ENCODE assay signal across 12 cellular contexts in the genomic region with DNA sequence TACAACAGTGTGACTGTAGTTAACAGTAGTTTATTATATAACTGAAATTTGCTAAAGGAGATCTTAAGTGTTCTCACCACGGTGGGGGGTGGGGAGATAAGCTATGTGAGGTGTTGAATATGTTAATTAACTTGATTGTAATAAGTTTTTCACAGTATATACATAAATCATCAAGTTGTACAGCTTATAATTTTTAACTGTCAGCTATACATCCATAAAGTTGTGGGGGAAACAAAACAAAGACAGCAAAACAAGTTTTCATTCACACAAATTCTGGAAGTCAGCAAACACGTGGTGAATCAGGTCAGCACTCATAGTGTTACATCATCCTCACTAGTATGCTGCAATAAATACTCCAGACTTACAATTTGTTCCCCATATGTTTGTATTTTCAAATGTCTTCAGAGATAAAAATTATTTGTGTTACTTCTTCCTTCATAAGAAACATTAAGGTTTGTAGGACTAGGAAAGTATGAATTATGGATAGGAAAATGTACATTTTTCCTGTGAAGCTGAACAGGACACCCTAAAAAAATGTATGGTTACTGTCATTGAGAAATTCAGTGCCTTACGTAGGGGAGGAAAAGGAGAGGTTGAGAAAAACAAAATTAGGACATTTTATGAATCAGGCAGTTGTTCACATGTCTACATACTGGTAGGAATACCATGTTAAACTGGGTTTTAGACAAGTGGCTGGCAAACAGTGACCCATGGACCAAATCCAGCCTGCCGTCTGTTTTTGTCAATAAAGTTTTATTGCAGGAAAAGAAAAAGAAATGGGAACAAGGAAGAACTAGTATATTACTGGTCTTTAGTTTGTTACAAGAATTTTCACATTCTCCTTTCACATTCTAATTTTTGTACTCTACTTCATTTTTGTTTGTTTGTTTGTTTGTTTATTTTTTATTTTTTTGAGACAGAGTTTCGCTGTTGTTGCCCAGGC. TPM values are rescaled to one million over a fixed set of nuclear protein-coding genes. Genes with fewer than 3 reads are reported as not detected.
DNase-seq lines count a peak whose midpoint lies in the region; ATAC-seq and TF ChIP-seq lines count a peak whose summit lies in the region.
"Had no signal": no experiment of that assay in that cellular context is flagged by ENCODE, and none has a peak within 500 bp of the region (broad histone marks: within the 10 kb centered on the region; RNA-seq: fewer than 3 reads in every experiment).

No MANE protein-coding gene starts in this region.

- TF ChIP-seq CTCF in gastroesophageal sphincter (IDR thresholded peaks at IDR 0.05) (no peak), transverse colon (IDR thresholded peaks at IDR 0.05) (no peak)

- peaks cover 20% of the 10 kb centered on the region for H3K4me1 Mint-ChIP-seq in activated T-helper 17 cell treated with anti-CD3 and anti-CD28 coated beads, Interleukin-2, amount 50 U/mL, for 72 hours

- no peaks in the 10 kb centered on the region for H3K27me3 ChIP-seq in gastroesophageal sphincter
- H3K27me3 ChIP-seq in transverse colon: no peaks in the 10 kb centered on the region
- H3K27me3 ChIP-seq: uterus had no signal

- in situ Hi-C loops in transverse colon (cut with MboI; ENCODE audit: low pct_ligation_motif_present in 1 of 4, low pct_unique_long_range_greater_than_20kb in 1 of 4, low sequenced_read_pairs in 3 of 4): no loop called here

- ATAC-seq in activated T-helper 17 cell treated with anti-CD3 and anti-CD28 coated beads, Interleukin-2, amount 50 U/mL, for 72 hours (replicated peaks): peak; percentile 29
- ATAC-seq in gastroesophageal sphincter: peak; percentile 28
- ATAC-seq in GM18505 (IDR thresholded peaks at IDR 0.05; ENCODE audit: unreplicated experiment): no peak

- 73 to 77% methylated on average over 4 to 5 of the region's 5 CpGs for WGBS in gastroesophageal sphincter (ENCODE audit: low coverage in 1 of 2), 2 donors
- 51 to 64% methylated on average over 5 of the region's 5 CpGs for WGBS in transverse colon (ENCODE audit: low coverage in 1 of 2), 2 donors

- peaks cover 100% of the 10 kb centered on the region for H3K36me3 Mint-ChIP-seq in activated T-helper 17 cell treated with anti-CD3 and anti-CD28 coated beads, Interleukin-2, amount 50 U/mL, for 72 hours (ENCODE audit: low read depth)

- H3K4me1 ChIP-seq in gastroesophageal sphincter: no peaks in the 10 kb centered on the region
- peaks cover 0 to 7% (median 2%) of the 10 kb centered on the region in 4 donors for H3K4me1 ChIP-seq in transverse colon
- H3K4me1 ChIP-seq: uterus had no signal

- H3K27me3 Mint-ChIP-seq in activated T-helper 17 cell treated with anti-CD3 and anti-CD28 coated beads, Interleukin-2, amount 50 U/mL, for 72 hours: no peaks in the 10 kb centered on the region

- TF ChIP-seq EP300 in gastroesophageal sphincter (IDR thresholded peaks at IDR 0.05) (no peak), transverse colon (IDR thresholded peaks at IDR 0.05; ENCODE audit: low read depth) (no peak)

- TF ChIP-seq POLR2A in gastroesophageal sphincter (IDR thresholded peaks at IDR 0.05): no peak
- no peak for TF ChIP-seq POLR2A in transverse colon (IDR thresholded peaks at IDR 0.05)
- TF ChIP-seq POLR2A in GM18505 (IDR thresholded peaks at IDR 0.05; ENCODE audit: borderline replicate concordance, extremely low read depth, insufficient read depth, insufficient read length): no peak

- H3K27ac Mint-ChIP-seq in activated T-helper 17 cell treated with anti-CD3 and anti-CD28 coated beads, Interleukin-2, amount 50 U/mL, for 72 hours: peak overlapping the region; percentile 60

- DNase-seq in CD1c-positive myeloid dendritic cell (ENCODE audit: extremely low spot score): peak; percentile 67
- peak; percentile 29 for DNase-seq in HS-5 (ENCODE audit: low read depth)
- DNase-seq in transverse colon: no peak
- DNase-seq in GM19238 (ENCODE audit: insufficient read length, low spot score): no peak
- no peak for DNase-seq in substantia nigra (lab: John Stamatoyannopoulos, UW)
- DNase-seq: activated CD4-positive, CD25-positive, alpha-beta regulatory T cell treated with anti-CD3 and anti-CD28 coated beads, Interleukin-2, amount 50 U/mL, for 72 hours; NCI-H748 treated with DMSO at 0.1 percent for 48 hours; stimulated activated CD4-positive, alpha-beta T cell treated with anti-CD3 and anti-CD28 coated beads, Interleukin-4, amount 100 ng/mL, for 24 hours; uterus had no signal

- H3K4me3 Mint-ChIP-seq in activated T-helper 17 cell treated with anti-CD3 and anti-CD28 coated beads, Interleukin-2, amount 50 U/mL, for 72 hours: peak overlapping the region; percentile 3

- no peak overlapping the region for H3K4me3 ChIP-seq in gastroesophageal sphincter
- H3K4me3 ChIP-seq in transverse colon: no peak overlapping the region
- H3K4me3 ChIP-seq: uterus had no signal

- H3K9me3 ChIP-seq in gastroesophageal sphincter (no peaks in the 10 kb centered on the region), transverse colon (no peaks in the 10 kb centered on the region)
- H3K9me3 ChIP-seq: uterus had no signal

- H3K36me3 ChIP-seq in gastroesophageal sphincter: peaks cover 4 to 63% of the 10 kb centered on the region in 2 donors
- peaks cover 0 to 25% (median 5%) of the 10 kb centered on the region in 4 donors for H3K36me3 ChIP-seq in transverse colon
- H3K36me3 ChIP-seq: uterus had no signal

- H3K27ac ChIP-seq in gastroesophageal sphincter (no peak overlapping the region), transverse colon (peak overlapping the region in 1 of 4 donors; percentile 19), substantia nigra (ENCODE audit: low read depth, low read length, poor library complexity, severe bottlenecking) (no peak overlapping the region)
- H3K27ac ChIP-seq: uterus had no signal

- no peaks in the 10 kb centered on the region for H3K9me3 Mint-ChIP-seq in activated T-helper 17 cell treated with anti-CD3 and anti-CD28 coated beads, Interleukin-2, amount 50 U/mL, for 72 hours

- intact Hi-C loops in transverse colon (cut with DNase I; ENCODE audit: low total_unique reads): loop anchor here (5.0 kb wide), 1 partner anchor 234 kb away; no protein-coding TSS in a partner anchor

RNA-seq across cellular contexts. Expression of gene SUMO4, which starts 6.0 kb away (rescaled TPM):
- 10 to 100 TPM; 16.0 to 16.4 TPM for total RNA-seq in activated T-helper 17 cell treated with anti-CD3 and anti-CD28 coated beads, Interleukin-2, amount 50 U/mL, for 72 hours
- total RNA-seq in gastroesophageal sphincter: 1 to 10 TPM in 3 of 4 donors, not detected in 1; 1.9 to 2.4 (median 2.0) TPM
- 10 to 100 TPM in 2 of 4 donors, 1 to 10 TPM in 2; 1.5 to 28.1 (median 8.1) TPM for total RNA-seq in transverse colon

Comparison
In these comparisons a context has a peak if more than half of its experiments do, and no peak if none do; other contexts are left out.
1. DNase-seq: peak in CD1c-positive myeloid dendritic cell (single experiment) and HS-5 (single experiment); none in transverse colon (single experiment), GM19238 (single experiment) and substantia nigra (0 of 49).